16 cellular contexts compared by ENCODE assay signal in the genomic region with DNA sequence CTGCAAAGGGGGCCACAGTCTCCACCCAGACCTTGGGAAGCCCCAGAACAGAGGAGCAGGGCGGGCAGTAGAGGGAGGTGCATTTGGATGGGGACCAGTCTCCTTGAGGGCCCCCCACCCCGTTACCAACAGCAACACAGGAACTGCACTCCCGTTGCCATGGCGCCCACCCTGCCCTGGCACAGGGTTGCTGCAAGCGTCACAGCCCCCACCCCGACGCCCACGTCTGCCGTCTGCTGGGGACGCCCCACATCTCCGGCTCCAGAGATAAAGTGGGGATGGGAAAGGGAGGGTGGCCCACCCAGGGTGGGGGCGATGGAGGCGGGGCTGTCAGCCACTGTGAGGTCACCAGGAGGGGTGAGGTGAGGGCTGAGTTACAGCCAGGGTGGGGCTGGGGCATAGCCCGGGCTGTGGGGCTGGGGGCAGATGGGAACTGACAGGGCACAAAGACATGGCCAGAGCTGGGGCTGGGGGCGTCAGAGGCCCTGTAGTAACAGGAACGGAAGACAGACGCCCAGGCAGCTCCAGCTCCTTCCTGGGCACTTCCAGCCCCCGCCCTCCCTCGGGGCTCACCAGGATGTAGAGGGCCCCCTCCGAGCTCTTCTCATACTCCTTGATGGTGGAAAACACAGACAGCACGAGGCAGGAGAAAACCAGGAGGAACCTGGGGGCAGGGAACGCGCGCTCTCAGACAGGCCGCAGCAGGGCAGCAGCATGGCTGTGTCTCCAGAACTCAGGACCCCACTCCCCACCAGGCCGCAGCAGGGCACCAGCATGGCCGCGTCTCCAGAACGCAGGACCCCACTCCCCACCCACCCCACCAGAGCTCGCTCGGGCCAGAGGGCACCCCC. TPM values are rescaled to one million over a fixed set of nuclear protein-coding genes. Genes with fewer than 3 reads are reported as not detected.
"Had no signal": no experiment of that assay in that cellular context is flagged by ENCODE, and none has a peak within 500 bp of the region (broad histone marks: within the 10 kb centered on the region; RNA-seq: fewer than 3 reads in every experiment).

No MANE protein-coding gene starts in this region.

- H3K36me3 Mint-ChIP-seq: mesothelial cell of epicardium had no signal

- H3K27ac Mint-ChIP-seq: activated CD8-positive, alpha-beta memory T cell treated with anti-CD3 and anti-CD28 coated beads, Interleukin-2, amount 10 ng/mL, durations not matched to agents 7 days and 5 days had no signal

- DNase-seq: activated CD4-positive, alpha-beta T cell treated with anti-CD3 and anti-CD28 coated beads for 1 hour; activated CD4-positive, alpha-beta T cell treated with anti-CD3 and anti-CD28 coated beads, Interleukin-2, amount 50 U/mL, for 4 hours; activated CD8-positive, alpha-beta memory T cell treated with anti-CD3 and anti-CD28 coated beads, Interleukin-2, amount 10 ng/mL, durations not matched to agents 7 days and 5 days; activated effector memory CD4-positive, alpha-beta T cell treated with Interleukin-2 at 50 U/mL for 16 hours; activated naive CD4-positive, alpha-beta T cell treated with anti-CD3 and anti-CD28 coated beads, Interleukin-2, amount 50 U/mL, for 16 hours; activated T-cell treated with anti-CD3 and anti-CD28 coated beads, Interleukin-2, amount 50 U/mL, for 1 hour; body of pancreas; effector memory CD4-positive, alpha-beta T cell; foreskin keratinocyte; pancreas; stimulated activated CD4-positive, alpha-beta T cell treated with anti-CD3 and anti-CD28 coated beads, Interleukin-12 subunit alpha, Interleukin-12 subunit beta, amount 100 ng/mL, for 4 hours; stimulated activated CD4-positive, alpha-beta T cell treated with anti-CD3 and anti-CD28 coated beads, Interleukin-2, amount 100 ng/mL, for 24 hours; stomach; upper lobe of right lung had no signal

- H3K4me3 Mint-ChIP-seq: activated CD8-positive, alpha-beta memory T cell treated with anti-CD3 and anti-CD28 coated beads, Interleukin-2, amount 10 ng/mL, durations not matched to agents 7 days and 5 days; mesothelial cell of epicardium; neural crest cell had no signal

RNA-seq across cellular contexts. Expression of a gene that starts 26.1 kb away (rescaled TPM):
- polyA plus RNA-seq: foreskin keratinocyte had no signal
